8 cellular contexts compared by ENCODE assay signal in the genomic region with DNA sequence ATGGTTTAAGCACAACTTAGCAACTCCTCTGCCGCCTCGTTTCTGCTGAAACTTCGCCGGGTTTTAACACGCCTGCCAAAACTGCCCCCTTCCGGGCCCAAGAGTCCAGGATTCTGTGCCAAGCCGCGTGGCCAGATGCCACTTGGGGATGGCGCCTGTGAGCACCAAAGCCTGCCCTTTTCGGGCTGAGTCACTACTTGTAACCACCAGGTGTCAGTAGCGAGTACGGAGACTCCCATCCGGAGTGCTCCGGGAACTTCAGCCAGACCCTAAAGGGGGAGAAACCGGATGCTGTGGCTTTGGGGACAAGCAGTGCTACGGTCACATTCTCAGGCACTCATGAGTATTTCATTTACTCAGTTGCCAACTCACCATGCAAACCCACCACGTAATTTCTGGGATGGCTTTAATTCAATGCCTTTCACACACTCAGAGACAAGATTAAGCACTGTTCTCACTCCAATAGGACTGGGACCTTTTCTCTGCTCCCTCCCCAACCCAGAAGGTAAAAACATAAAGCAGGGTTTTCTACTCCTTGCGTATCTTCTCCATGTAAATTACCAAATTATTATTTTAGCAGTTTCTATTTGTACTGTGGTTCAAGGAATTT. TPM values are rescaled to one million over a fixed set of nuclear protein-coding genes. Genes with fewer than 3 reads are reported as not detected.
DNase-seq lines count a peak whose midpoint lies in the region; ATAC-seq and TF ChIP-seq lines count a peak whose summit lies in the region.

No MANE protein-coding gene starts in this region.

- peaks cover 24% of the 10 kb centered on the region for H3K4me1 Mint-ChIP-seq in WTC11

- CTCF ChIA-PET in WTC11 (lab: Charles Lee), result interaction anchor here (0.5 to 8.2 kb wide), 13 partner anchors 9 to 245 kb away, joined by 3 to 148 read pairs (median 5); partner anchors contain the start of gene TEKT3

- ATAC-seq in HG02588 (IDR thresholded peaks at IDR 0.05; ENCODE audit: unreplicated experiment) (peak; percentile 68), WTC11 (peak; percentile 15), left colon (peak; percentile 39)

- POLR2A ChIA-PET in WTC11 (lab: Charles Lee), result no interaction called here

- no peaks in the 10 kb centered on the region; the same call in 1 of the 2 replicates for H3K9me3 Mint-ChIP-seq in WTC11

- peak; percentile 79 for TF ChIP-seq CTCF in WTC11 (IDR thresholded peaks at IDR 0.05)

- peak; percentile 14 to 52 (median 14) for DNase-seq in NCI-H1417 (lab: John Stamatoyannopoulos, UW)
- no peak for DNase-seq in NCI-H1417 treated with DMSO at 0.1 percent for 48 hours (lab: John Stamatoyannopoulos, UW)
- peak; percentile 32 for DNase-seq in NCI-H1092 (lab: John Stamatoyannopoulos, UW)
- DNase-seq in WTC11 (ENCODE audit: low spot score), result peak; percentile 78
- DNase-seq in cerebellar cortex (ENCODE audit: low spot score), result peak; percentile 78
- peak; percentile 73 to 74 for DNase-seq in left colon
- DNase-seq in stimulated activated CD4-positive, alpha-beta T cell treated with anti-CD3 and anti-CD28 coated beads, Interleukin-2, amount 100 ng/mL, for 48 hours, result peak; percentile 56 to 58

- intact Hi-C loops in left colon (cut with DNase I, micrococcal nuclease), result no loop called here

- H3K4me3 Mint-ChIP-seq in WTC11, result peak overlapping the region; percentile 24; the same call in 1 of the 2 replicates

- no peaks in the 10 kb centered on the region for H3K36me3 Mint-ChIP-seq in WTC11

- H3K27me3 Mint-ChIP-seq in WTC11 (ENCODE audit: low read depth), result peaks cover 65% of the 10 kb centered on the region

- no peak overlapping the region for H3K27ac Mint-ChIP-seq in WTC11

TF ChIP-seq in WTC11, 78 proteins besides CTCF, POLR2A, EP300 and RAD21:
- TF ChIP-seq ZNF121 (CRISPR knock-in tag; IDR thresholded peaks at IDR 0.05) (peak; percentile 83), NR2C2 (CRISPR knock-in tag; IDR thresholded peaks at IDR 0.05) (no peak), MAX (CRISPR knock-in tag; IDR thresholded peaks at IDR 0.05) (peak; percentile 74), ZNF219 (CRISPR knock-in tag; IDR thresholded peaks at IDR 0.05; ENCODE audit: borderline replicate concordance) (no peak), KAT7 (CRISPR knock-in tag; IDR thresholded peaks at IDR 0.05; ENCODE audit: borderline replicate concordance) (no peak), PREB (CRISPR knock-in tag; IDR thresholded peaks at IDR 0.05; ENCODE audit: borderline replicate concordance) (no peak), NFATC4 (CRISPR knock-in tag; IDR thresholded peaks at IDR 0.05) (no peak), FOXP1 (CRISPR knock-in tag; IDR thresholded peaks at IDR 0.05; ENCODE audit: borderline replicate concordance) (no peak), ZNF263 (CRISPR knock-in tag; IDR thresholded peaks at IDR 0.05; ENCODE audit: low read depth) (no peak)
- TF ChIP-seq, protein P1, sequence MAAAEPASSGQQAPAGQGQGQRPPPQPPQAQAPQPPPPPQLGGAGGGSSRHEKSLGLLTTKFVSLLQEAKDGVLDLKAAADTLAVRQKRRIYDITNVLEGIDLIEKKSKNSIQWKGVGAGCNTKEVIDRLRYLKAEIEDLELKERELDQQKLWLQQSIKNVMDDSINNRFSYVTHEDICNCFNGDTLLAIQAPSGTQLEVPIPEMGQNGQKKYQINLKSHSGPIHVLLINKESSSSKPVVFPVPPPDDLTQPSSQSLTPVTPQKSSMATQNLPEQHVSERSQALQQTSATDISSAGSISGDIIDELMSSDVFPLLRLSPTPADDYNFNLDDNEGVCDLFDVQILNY (CRISPR knock-in tag; IDR thresholded peaks at IDR 0.05), result no peak
- TF ChIP-seq, protein P2, sequence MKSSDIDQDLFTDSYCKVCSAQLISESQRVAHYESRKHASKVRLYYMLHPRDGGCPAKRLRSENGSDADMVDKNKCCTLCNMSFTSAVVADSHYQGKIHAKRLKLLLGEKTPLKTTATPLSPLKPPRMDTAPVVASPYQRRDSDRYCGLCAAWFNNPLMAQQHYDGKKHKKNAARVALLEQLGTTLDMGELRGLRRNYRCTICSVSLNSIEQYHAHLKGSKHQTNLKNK (CRISPR knock-in tag; IDR thresholded peaks at IDR 0.05), result no peak

RNA-seq across cellular contexts. Expression of gene PMP22, which starts 7.7 kb away (rescaled TPM):
- total RNA-seq in WTC11 (2021) (1.5 to 3.0 TPM (median 1.9 TPM) in 3 replicates), left colon (10 to 100 TPM; 22.5 to 52.8 TPM)

Comparison
In these comparisons a context has a peak if more than half of its experiments do, and no peak if none do; other contexts are left out.
1. ATAC-seq: peak in every context shown above with its lines; median percentile 68 in HG02588; 39 in left colon; 15 in WTC11.